Comparison of ENCODE assay signal across 1 cellular context in the genomic region with DNA sequence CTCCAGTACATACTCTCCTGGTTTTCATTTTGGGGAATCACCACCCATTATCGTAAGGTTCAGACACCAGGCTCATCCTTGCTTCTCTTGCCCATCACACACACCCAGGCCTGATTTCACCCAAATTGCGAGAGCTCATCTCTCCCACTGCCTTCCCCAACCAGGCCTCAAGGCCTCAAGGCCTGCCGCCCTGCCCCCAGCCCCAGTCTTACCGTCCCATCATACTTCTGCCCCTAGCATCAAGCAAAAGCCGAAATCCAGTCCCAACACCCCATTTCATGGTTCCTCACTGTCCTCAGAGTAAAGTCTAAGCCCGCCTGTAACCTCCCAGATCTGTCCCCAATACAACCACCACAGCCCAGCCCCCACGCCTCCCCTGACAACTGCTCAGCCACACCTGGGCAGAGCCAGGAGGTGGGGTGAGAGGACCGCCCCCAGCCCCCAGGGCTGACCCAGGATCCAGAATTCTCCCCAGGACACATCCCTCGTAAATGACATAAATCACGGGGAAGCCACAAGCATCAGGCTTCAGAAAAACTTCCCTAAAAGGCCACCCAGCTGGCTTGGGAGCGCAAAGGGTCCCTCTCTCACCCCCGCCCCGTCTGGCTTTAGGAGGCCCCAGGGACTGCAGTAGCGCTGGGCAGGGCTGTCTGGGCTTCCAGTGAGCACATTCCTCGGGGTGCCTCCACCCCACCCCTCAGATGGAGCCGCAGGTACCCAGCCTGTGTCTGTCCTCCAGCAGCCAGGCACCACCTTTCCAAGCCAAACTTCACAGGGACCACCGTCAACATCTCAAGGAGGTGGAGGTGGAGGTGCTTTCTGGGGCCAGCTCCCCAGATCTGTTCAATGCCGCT.
TF ChIP-seq lines count a peak whose summit lies in the region.

No MANE protein-coding gene starts in this region.

TF ChIP-seq in HEK293, 187 proteins besides CTCF, POLR2A, EP300 and RAD21 (continued from another document):
- TF ChIP-seq ZNF514 (tag by site-specific recombination; IDR thresholded peaks at IDR 0.05) (no peak), OSR2 (tag by site-specific recombination; IDR thresholded peaks at IDR 0.05) (no peak), ZNF571 (tag by site-specific recombination; IDR thresholded peaks at IDR 0.05) (no peak), GLIS1 (tag by site-specific recombination; IDR thresholded peaks at IDR 0.05) (0 out of 2 replicates have a peak, but pooled peaks have one; percentile 27)
- TF ChIP-seq, protein P1, sequence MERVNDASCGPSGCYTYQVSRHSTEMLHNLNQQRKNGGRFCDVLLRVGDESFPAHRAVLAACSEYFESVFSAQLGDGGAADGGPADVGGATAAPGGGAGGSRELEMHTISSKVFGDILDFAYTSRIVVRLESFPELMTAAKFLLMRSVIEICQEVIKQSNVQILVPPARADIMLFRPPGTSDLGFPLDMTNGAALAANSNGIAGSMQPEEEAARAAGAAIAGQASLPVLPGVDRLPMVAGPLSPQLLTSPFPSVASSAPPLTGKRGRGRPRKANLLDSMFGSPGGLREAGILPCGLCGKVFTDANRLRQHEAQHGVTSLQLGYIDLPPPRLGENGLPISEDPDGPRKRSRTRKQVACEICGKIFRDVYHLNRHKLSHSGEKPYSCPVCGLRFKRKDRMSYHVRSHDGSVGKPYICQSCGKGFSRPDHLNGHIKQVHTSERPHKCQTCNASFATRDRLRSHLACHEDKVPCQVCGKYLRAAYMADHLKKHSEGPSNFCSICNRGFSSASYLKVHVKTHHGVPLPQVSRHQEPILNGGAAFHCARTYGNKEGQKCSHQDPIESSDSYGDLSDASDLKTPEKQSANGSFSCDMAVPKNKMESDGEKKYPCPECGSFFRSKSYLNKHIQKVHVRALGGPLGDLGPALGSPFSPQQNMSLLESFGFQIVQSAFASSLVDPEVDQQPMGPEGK (tag by site-specific recombination; IDR thresholded peaks at IDR 0.05): no peak
